ENCODE assay signal across 11 cellular contexts in genomic region chr17:3401786-3402185, GRCh38. TPM values are rescaled to one million over a fixed set of nuclear protein-coding genes. Genes with fewer than 3 reads are reported as not detected.
"Had no signal": no experiment of that assay in that cellular context is flagged by ENCODE, and none has a peak within 500 bp of the region (broad histone marks: within the 10 kb centered on the region; RNA-seq: fewer than 3 reads in every experiment).

No MANE protein-coding gene starts in this region.

- DNase-seq: GOT3, H7, HFFc6, KBM-7 had no signal

- H3K27ac Mint-ChIP-seq: HFFc6, IgD-negative memory B cell had no signal

- H3K4me3 Mint-ChIP-seq: HFFc6, IgD-negative memory B cell had no signal

- H3K36me3 ChIP-seq: HAP-1 had no signal

- H3K36me3 Mint-ChIP-seq: IgD-negative memory B cell had no signal

- H3K4me3 ChIP-seq: HAP-1 had no signal

- H3K9ac ChIP-seq: KMS-11 had no signal

- ATAC-seq: HCT116 had no signal

- H3K4me1 ChIP-seq: HAP-1 had no signal

- H3K27me3 Mint-ChIP-seq: IgD-negative memory B cell had no signal

- H3K9me3 ChIP-seq: HAP-1 had no signal

- H3K27ac ChIP-seq: HL-60, KMS-11 had no signal

- H3K4me2 ChIP-seq: KMS-11 had no signal

- H3K4me1 Mint-ChIP-seq: IgD-negative memory B cell had no signal

RNA-seq across cellular contexts. Expression of gene OR1E1, which starts 3.6 kb away (rescaled TPM):
- total RNA-seq: H4, H7, HFFc6, HT1080 had no signal
- polyA plus RNA-seq: IgD-negative memory B cell had no signal

RNA-seq across cellular contexts. Expression of gene OR3A3, which starts 9.4 kb away (rescaled TPM):
- total RNA-seq: H4, H7, HFFc6, HT1080 had no signal
- polyA plus RNA-seq: IgD-negative memory B cell had no signal

RNA-seq across cellular contexts. Expression of gene OR3A2, which starts 15.7 kb away (rescaled TPM):
- total RNA-seq: H4, H7, HFFc6, HT1080 had no signal

RNA-seq across cellular contexts. Expression of gene OR1E2, which starts 31.9 kb away (rescaled TPM):
- total RNA-seq: H4, H7, HFFc6, HT1080 had no signal
- polyA plus RNA-seq: IgD-negative memory B cell had no signal
